1 cellular context compared by ENCODE assay signal in genomic region chr3:197798863-197799262, GRCh38.
TF ChIP-seq lines count a peak whose summit lies in the region.

No MANE protein-coding gene starts in this region.

TF ChIP-seq in GM23338, 12 proteins besides CTCF, POLR2A, EP300 and RAD21 (continued from another document):
- TF ChIP-seq STAT1 (IDR thresholded peaks at IDR 0.05; ENCODE audit: unreplicated experiment) (no peak), EZH2 (IDR thresholded peaks at IDR 0.05; ENCODE audit: low read depth, unreplicated experiment) (no peak), ZNF331 (CRISPR knock-in tag; IDR thresholded peaks at IDR 0.05; ENCODE audit: low read depth) (no peak), POLR2AphosphoS5 (IDR thresholded peaks at IDR 0.05; ENCODE audit: low read depth) (no peak), CREB1 (CRISPR knock-in tag; IDR thresholded peaks at IDR 0.05; ENCODE audit: low read depth) (no peak), EZH2phosphoT487 (IDR thresholded peaks at IDR 0.05; ENCODE audit: unreplicated experiment) (no peak)
- TF ChIP-seq, protein P1, sequence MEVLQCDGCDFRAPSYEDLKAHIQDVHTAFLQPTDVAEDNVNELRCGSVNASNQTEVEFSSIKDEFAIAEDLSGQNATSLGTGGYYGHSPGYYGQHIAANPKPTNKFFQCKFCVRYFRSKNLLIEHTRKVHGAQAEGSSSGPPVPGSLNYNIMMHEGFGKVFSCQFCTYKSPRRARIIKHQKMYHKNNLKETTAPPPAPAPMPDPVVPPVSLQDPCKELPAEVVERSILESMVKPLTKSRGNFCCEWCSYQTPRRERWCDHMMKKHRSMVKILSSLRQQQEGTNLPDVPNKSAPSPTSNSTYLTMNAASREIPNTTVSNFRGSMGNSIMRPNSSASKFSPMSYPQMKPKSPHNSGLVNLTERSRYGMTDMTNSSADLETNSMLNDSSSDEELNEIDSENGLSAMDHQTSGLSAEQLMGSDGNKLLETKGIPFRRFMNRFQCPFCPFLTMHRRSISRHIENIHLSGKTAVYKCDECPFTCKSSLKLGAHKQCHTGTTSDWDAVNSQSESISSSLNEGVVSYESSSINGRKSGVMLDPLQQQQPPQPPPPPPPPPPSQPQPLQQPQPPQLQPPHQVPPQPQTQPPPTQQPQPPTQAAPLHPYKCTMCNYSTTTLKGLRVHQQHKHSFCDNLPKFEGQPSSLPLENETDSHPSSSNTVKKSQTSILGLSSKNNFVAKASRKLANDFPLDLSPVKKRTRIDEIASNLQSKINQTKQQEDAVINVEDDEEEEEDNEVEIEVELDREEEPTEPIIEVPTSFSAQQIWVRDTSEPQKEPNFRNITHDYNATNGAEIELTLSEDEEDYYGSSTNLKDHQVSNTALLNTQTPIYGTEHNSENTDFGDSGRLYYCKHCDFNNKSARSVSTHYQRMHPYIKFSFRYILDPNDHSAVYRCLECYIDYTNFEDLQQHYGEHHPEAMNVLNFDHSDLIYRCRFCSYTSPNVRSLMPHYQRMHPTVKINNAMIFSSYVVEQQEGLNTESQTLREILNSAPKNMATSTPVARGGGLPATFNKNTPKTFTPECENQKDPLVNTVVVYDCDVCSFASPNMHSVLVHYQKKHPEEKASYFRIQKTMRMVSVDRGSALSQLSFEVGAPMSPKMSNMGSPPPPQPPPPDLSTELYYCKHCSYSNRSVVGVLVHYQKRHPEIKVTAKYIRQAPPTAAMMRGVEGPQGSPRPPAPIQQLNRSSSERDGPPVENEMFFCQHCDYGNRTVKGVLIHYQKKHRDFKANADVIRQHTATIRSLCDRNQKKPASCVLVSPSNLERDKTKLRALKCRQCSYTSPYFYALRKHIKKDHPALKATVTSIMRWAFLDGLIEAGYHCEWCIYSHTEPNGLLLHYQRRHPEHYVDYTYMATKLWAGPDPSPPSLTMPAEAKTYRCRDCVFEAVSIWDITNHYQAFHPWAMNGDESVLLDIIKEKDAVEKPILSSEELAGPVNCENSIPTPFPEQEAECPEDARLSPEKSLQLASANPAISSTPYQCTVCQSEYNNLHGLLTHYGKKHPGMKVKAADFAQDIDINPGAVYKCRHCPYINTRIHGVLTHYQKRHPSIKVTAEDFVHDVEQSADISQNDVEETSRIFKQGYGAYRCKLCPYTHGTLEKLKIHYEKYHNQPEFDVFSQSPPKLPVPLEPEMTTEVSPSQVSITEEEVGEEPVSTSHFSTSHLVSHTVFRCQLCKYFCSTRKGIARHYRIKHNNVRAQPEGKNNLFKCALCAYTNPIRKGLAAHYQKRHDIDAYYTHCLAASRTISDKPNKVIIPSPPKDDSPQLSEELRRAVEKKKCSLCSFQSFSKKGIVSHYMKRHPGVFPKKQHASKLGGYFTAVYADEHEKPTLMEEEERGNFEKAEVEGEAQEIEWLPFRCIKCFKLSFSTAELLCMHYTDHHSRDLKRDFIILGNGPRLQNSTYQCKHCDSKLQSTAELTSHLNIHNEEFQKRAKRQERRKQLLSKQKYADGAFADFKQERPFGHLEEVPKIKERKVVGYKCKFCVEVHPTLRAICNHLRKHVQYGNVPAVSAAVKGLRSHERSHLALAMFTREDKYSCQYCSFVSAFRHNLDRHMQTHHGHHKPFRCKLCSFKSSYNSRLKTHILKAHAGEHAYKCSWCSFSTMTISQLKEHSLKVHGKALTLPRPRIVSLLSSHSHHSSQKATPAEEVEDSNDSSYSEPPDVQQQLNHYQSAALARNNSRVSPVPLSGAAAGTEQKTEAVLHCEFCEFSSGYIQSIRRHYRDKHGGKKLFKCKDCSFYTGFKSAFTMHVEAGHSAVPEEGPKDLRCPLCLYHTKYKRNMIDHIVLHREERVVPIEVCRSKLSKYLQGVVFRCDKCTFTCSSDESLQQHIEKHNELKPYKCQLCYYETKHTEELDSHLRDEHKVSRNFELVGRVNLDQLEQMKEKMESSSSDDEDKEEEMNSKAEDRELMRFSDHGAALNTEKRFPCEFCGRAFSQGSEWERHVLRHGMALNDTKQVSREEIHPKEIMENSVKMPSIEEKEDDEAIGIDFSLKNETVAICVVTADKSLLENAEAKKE (CRISPR knock-in tag; IDR thresholded peaks at IDR 0.05) = no peak
